ENCODE assay signal across 21 cellular contexts in the genomic region with DNA sequence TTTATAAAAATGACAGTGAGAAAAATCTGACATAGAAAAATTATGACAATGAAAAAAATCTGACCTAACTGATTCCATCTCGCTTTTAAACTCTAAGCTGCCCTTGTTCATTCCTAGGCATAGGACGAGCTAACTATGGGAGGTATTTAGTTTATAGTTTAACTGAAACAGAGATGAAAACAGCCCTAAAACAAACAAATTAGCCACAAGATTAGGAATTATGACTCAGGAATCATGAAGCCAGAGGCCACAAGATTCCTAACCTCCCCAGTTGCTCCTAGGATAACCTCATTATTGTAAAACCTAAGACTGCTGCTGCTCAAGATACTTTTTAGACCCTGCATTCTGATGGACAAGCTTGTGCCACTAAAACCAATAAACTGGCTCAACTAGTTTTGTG.
DNase-seq lines count a peak whose midpoint lies in the region; FAIRE-seq and TF ChIP-seq lines count a peak whose summit lies in the region.
"Had no signal": no experiment of that assay in that cellular context is flagged by ENCODE, and none has a peak within 500 bp of the region (broad histone marks: within the 10 kb centered on the region; RNA-seq: fewer than 3 reads in every experiment).

No MANE protein-coding gene starts in this region.

- intact Hi-C loops in A673 (cut with micrococcal nuclease; ENCODE audit: unreplicated experiment): no loop called here

- no peak overlapping the region for H3K27ac Mint-ChIP-seq in astrocyte (ENCODE audit: unreplicated experiment)
- H3K27ac Mint-ChIP-seq: T-cell had no signal

- POLR2A ChIA-PET in A673 (lab: Charles Lee; ENCODE audit: low non-redundant PET): no interaction called here

- no peak for FAIRE-seq in astrocyte (lab: Jason Lieb, UNC)
- FAIRE-seq: H1 had no signal

- no peak overlapping the region for H2AFZ ChIP-seq in astrocyte (ENCODE audit: low read depth, low read length)
- H2AFZ ChIP-seq in hepatocyte: no peak overlapping the region

- H3K9me3 Mint-ChIP-seq in astrocyte (ENCODE audit: unreplicated experiment): peaks cover 26% of the 10 kb centered on the region

- no peaks in the 10 kb centered on the region for H3K4me1 Mint-ChIP-seq in astrocyte (ENCODE audit: low read depth, unreplicated experiment)
- H3K4me1 Mint-ChIP-seq: T-cell had no signal

- H3K4me2 ChIP-seq in astrocyte (ENCODE audit: low read length) (no peak overlapping the region), hepatocyte (no peak overlapping the region)

- H3K27ac ChIP-seq in astrocyte (ENCODE audit: low read depth, low read length) (no peak overlapping the region), A673 (ENCODE audit: low read depth, low read length, poor library complexity, severe bottlenecking) (no peak overlapping the region), hepatocyte (no peak overlapping the region)
- H3K27ac ChIP-seq: 22Rv1, C4-2B, SK-N-MC had no signal

- H3K79me2 ChIP-seq in astrocyte (ENCODE audit: insufficient read depth, low read length): no peaks in the 10 kb centered on the region
- H3K79me2 ChIP-seq in hepatocyte: no peaks in the 10 kb centered on the region

- no peaks in the 10 kb centered on the region for H3K27me3 Mint-ChIP-seq in astrocyte (ENCODE audit: low read depth, unreplicated experiment)

- H3K9me3 ChIP-seq in astrocyte (ENCODE audit: insufficient read depth, low read depth, low read length) (peaks cover 3% of the 10 kb centered on the region), A673 (ENCODE audit: low read depth, low read length, poor library complexity, severe bottlenecking) (no peaks in the 10 kb centered on the region), hepatocyte (ENCODE audit: low read depth) (no peaks in the 10 kb centered on the region)

- H3K4me1 ChIP-seq in astrocyte (ENCODE audit: insufficient read depth, low read length) (no peaks in the 10 kb centered on the region), A673 (ENCODE audit: insufficient read depth, low read length, poor library complexity, severe bottlenecking) (no peaks in the 10 kb centered on the region), hepatocyte (ENCODE audit: insufficient read depth) (no peaks in the 10 kb centered on the region)
- H3K4me1 ChIP-seq: Caco-2 had no signal

- H3K4me3 ChIP-seq in astrocyte (ENCODE audit: insufficient read depth, low read depth, low read length): no peak overlapping the region
- no peak overlapping the region for H3K4me3 ChIP-seq in A673 (ENCODE audit: low read depth, low read length, poor library complexity, severe bottlenecking)
- H3K4me3 ChIP-seq in hepatocyte: no peak overlapping the region
- H3K4me3 ChIP-seq: SK-N-MC had no signal

- CTCF ChIA-PET in A673 (lab: Charles Lee): no interaction called here

- WGBS in hepatocyte (ENCODE audit: low lambda C conversion rate, missing lambda C conversion rate): 80% methylated on average over 2 of the region's 2 CpGs

- H3K4me3 Mint-ChIP-seq in astrocyte (ENCODE audit: unreplicated experiment): no peak overlapping the region
- H3K4me3 Mint-ChIP-seq: T-cell had no signal

- H4K20me1 ChIP-seq in astrocyte (ENCODE audit: insufficient read depth, low read length): no peaks in the 10 kb centered on the region
- H4K20me1 ChIP-seq in hepatocyte (ENCODE audit: insufficient read depth, poor library complexity, severe bottlenecking): no peaks in the 10 kb centered on the region

- TF ChIP-seq CTCF in astrocyte (IDR thresholded peaks at IDR 0.05; ENCODE audit: insufficient read depth, low read depth, low read length): no peak
- TF ChIP-seq CTCF in A673 (conservative IDR thresholded peaks at IDR 0.05; ENCODE audit: low read depth, low read length): no peak
- TF ChIP-seq CTCF in hepatocyte (IDR thresholded peaks at IDR 0.05; ENCODE audit: poor library complexity): no peak

- no peaks in the 10 kb centered on the region for H3K9me2 ChIP-seq in hepatocyte (replicated peaks; ENCODE audit: insufficient read depth)

- no TSS peak for BruUV-seq in A673 (replicated peaks; lab: Mats Ljungman, UMichigan)

- H3K27me3 ChIP-seq in astrocyte (ENCODE audit: insufficient read depth, low read length): no peaks in the 10 kb centered on the region
- H3K27me3 ChIP-seq in A673 (replicated peaks; ENCODE audit: insufficient read depth, low read depth, low read length, poor library complexity): no peaks in the 10 kb centered on the region
- no peaks in the 10 kb centered on the region for H3K27me3 ChIP-seq in hepatocyte

- peaks cover 5% of the 10 kb centered on the region for H3K36me3 Mint-ChIP-seq in astrocyte (ENCODE audit: low read depth, unreplicated experiment)

- H3K9ac ChIP-seq in astrocyte (ENCODE audit: low read length): no peak overlapping the region

- no peaks in the 10 kb centered on the region for H3K36me3 ChIP-seq in astrocyte (ENCODE audit: insufficient read depth, low read length)
- no peaks in the 10 kb centered on the region for H3K36me3 ChIP-seq in A673 (ENCODE audit: insufficient read depth, low read length, poor library complexity, severe bottlenecking)
- no peaks in the 10 kb centered on the region for H3K36me3 ChIP-seq in hepatocyte (replicated peaks; ENCODE audit: insufficient read depth, low read depth)

- peak; percentile 22 for DNase-seq in A172 (ENCODE audit: low spot score)
- DNase-seq in HS-27A (ENCODE audit: low read depth): peak; percentile 51
- DNase-seq in astrocyte (ENCODE audit: low read depth): peak; percentile 18
- peak; percentile 0 for DNase-seq in hepatic stellate cell (ENCODE audit: low spot score)
- no peak for DNase-seq in stimulated activated CD4-positive, alpha-beta T cell treated with anti-CD3 and anti-CD28 coated beads, Interleukin-2, amount 100 ng/mL, for 24 hours
- no peak for DNase-seq in activated T-cell treated with anti-CD3 and anti-CD28 coated beads for 4 hours
- DNase-seq in A673 (ENCODE audit: low spot score): no peak
- DNase-seq in hepatocyte (ENCODE audit: low spot score): no peak
- DNase-seq: Caco-2; DMS79; NCI-H1092; NCI-H1694; NCI-H2107; NCI-H345; NCI-H69; NK-92 treated with Interleukin-12 subunit alpha and Interleukin-12 subunit beta, amount 100 ng/mL, for 24 hours; T-cell had no signal

Comparison
In these comparisons a context has a peak if more than half of its experiments do, and no peak if none do; other contexts are left out.
1. DNase-seq: peak in A172 (single experiment), HS-27A (single experiment), astrocyte (single experiment) and hepatic stellate cell (single experiment); none in stimulated activated CD4-positive, alpha-beta T cell treated with anti-CD3 and anti-CD28 coated beads, Interleukin-2, amount 100 ng/mL, for 24 hours (0 of 2), activated T-cell treated with anti-CD3 and anti-CD28 coated beads for 4 hours (single experiment), A673 (single experiment) and hepatocyte (single experiment).